1 cellular context compared by ENCODE assay signal in the genomic region with DNA sequence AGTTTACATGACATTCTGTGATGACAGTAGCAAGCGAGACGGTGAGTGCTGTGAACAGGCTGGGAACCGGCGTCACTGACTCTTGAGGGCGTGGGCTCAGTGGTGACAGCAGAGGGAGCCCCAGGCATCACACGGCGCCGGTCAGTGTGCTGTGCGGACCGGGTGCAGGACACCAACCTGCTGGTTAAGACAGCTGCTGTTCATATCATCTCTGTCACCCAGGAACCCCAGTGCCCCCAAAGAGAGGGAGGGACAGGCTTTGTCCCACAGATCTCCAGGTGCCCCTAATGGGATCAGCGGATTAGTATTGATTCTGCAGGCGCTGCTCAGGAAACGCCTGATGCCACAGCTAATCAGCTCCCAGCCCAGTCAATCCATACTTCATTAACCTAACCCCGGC.
TF ChIP-seq lines count a peak whose summit lies in the region.

No MANE protein-coding gene starts in this region.

TF ChIP-seq in WTC11, 78 proteins besides CTCF, POLR2A, EP300 and RAD21 (continued from another document):
- TF ChIP-seq PRDM15 (CRISPR knock-in tag; IDR thresholded peaks at IDR 0.05) (no peak), ESRRA (CRISPR knock-in tag; IDR thresholded peaks at IDR 0.05; ENCODE audit: borderline replicate concordance) (no peak), HMGA2 (CRISPR knock-in tag; IDR thresholded peaks at IDR 0.05) (no peak), CREB1 (CRISPR knock-in tag; IDR thresholded peaks at IDR 0.05) (no peak), KAT7 (CRISPR knock-in tag; IDR thresholded peaks at IDR 0.05; ENCODE audit: borderline replicate concordance) (no peak), OVOL2 (CRISPR knock-in tag; IDR thresholded peaks at IDR 0.05; ENCODE audit: borderline replicate concordance) (no peak), TEAD4 (CRISPR knock-in tag; IDR thresholded peaks at IDR 0.05) (no peak)
TF ChIP-seq in WTC11: peak in this region for 0.
